ENCODE assay signal across 8 cellular contexts in genomic region chr2:65357095-65357958, GRCh38.
DNase-seq lines count a peak whose midpoint lies in the region; ATAC-seq and TF ChIP-seq lines count a peak whose summit lies in the region.

No MANE protein-coding gene starts in this region.

- BruUV-seq in OCI-LY7 (replicated peaks; lab: Mats Ljungman, UMichigan) = no TSS peak

- peak; percentile 57 for ATAC-seq in HG02870 (IDR thresholded peaks at IDR 0.05; ENCODE audit: unreplicated experiment)

- no peak overlapping the region for H2AFZ ChIP-seq in OCI-LY7 (ENCODE audit: low read length)

- no peaks in the 10 kb centered on the region for H3K9me2 ChIP-seq in OCI-LY7 (ENCODE audit: insufficient read depth, low read length)

- H3K27me3 ChIP-seq in HAP-1 (ENCODE audit: low read depth) = no peaks in the 10 kb centered on the region

- CTCF ChIA-PET in OCI-LY7 (lab: Charles Lee; ENCODE audit: unreplicated experiment) = interaction anchor here (1.0 to 1.5 kb wide), 2 partner anchors 9 to 26 kb away, joined by 4 read pairs; no protein-coding TSS in a partner anchor

- peak; percentile 28 for DNase-seq in stimulated activated CD4-positive, alpha-beta T cell treated with anti-CD3 and anti-CD28 coated beads, Interleukin-1b, Interleukin-23, amount 100 ng/mL, for 48 hours
- DNase-seq in stimulated activated CD4-positive, alpha-beta T cell treated with anti-CD3 and anti-CD28 coated beads, Interleukin-15, amount 100 ng/mL, for 24 hours = no peak
- DNase-seq in OCI-LY7 (ENCODE audit: low spot score) = peak; percentile 37
- no peak for DNase-seq in NCI-H187 treated with DMSO at 0.1 percent for 48 hours (lab: John Stamatoyannopoulos, UW)
- no peak for DNase-seq in HAP-1 (ENCODE audit: low spot score in 2 of 2)
- no peak for DNase-seq in activated CD4-positive, CD25-positive, alpha-beta regulatory T cell (lab: John Stamatoyannopoulos, UW)
- DNase-seq in HK-2 (ENCODE audit: unreplicated experiment) = no peak

- in situ Hi-C loops in HAP-1 (cut with MboI; ENCODE audit: low sequenced_read_pairs) = no loop called here

- peak overlapping the region; percentile 60 for H3K4me2 ChIP-seq in OCI-LY7 (ENCODE audit: low read length)

- intact Hi-C loops in OCI-LY7 (cut with micrococcal nuclease; ENCODE audit: unreplicated experiment) = no loop called here

- no peaks in the 10 kb centered on the region for H4K20me1 ChIP-seq in OCI-LY7 (ENCODE audit: insufficient read depth, low read length)

- H3K4me3 ChIP-seq in OCI-LY7 (ENCODE audit: low read depth, low read length, poor library complexity, severe bottlenecking) = peak overlapping the region; percentile 5
- no peak overlapping the region for H3K4me3 ChIP-seq in HAP-1

- TF ChIP-seq CTCF in OCI-LY7 (conservative IDR thresholded peaks at IDR 0.05; ENCODE audit: low read length) = no peak

- H3K4me1 ChIP-seq in OCI-LY7 (ENCODE audit: insufficient read depth, low read length, poor library complexity, severe bottlenecking) (peaks cover 99% of the 10 kb centered on the region), HAP-1 (peaks cover 12% of the 10 kb centered on the region)

- H3K27ac ChIP-seq in OCI-LY7 (ENCODE audit: low read depth, low read length, poor library complexity, severe bottlenecking) = peak overlapping the region; percentile 36

- H3K79me2 ChIP-seq in OCI-LY7 (ENCODE audit: insufficient read depth, low read depth, low read length) = peaks cover 90% of the 10 kb centered on the region

- H3K36me3 ChIP-seq in OCI-LY7 (ENCODE audit: insufficient read depth, low read length) (no peaks in the 10 kb centered on the region; the same call in 1 of the 2 replicates), HAP-1 (replicated peaks) (no peaks in the 10 kb centered on the region)

- POLR2A ChIA-PET in OCI-LY7 (lab: Charles Lee) = interaction anchor here (0.9 to 4.0 kb wide), 6 partner anchors 10 to 130 kb away, joined by 4 to 21 read pairs (median 4); partner anchors contain the start of gene ACTR2

- H3K9me3 ChIP-seq in OCI-LY7 (ENCODE audit: low read length) (no peaks in the 10 kb centered on the region), HAP-1 (no peaks in the 10 kb centered on the region)

Comparison
In these comparisons a context has a peak if more than half of its experiments do, and no peak if none do; other contexts are left out.
1. DNase-seq: peak in stimulated activated CD4-positive, alpha-beta T cell treated with anti-CD3 and anti-CD28 coated beads, Interleukin-1b, Interleukin-23, amount 100 ng/mL, for 48 hours (single experiment) and OCI-LY7 (single experiment); none in stimulated activated CD4-positive, alpha-beta T cell treated with anti-CD3 and anti-CD28 coated beads, Interleukin-15, amount 100 ng/mL, for 24 hours (single experiment), NCI-H187 treated with DMSO at 0.1 percent for 48 hours (single experiment), HAP-1 (0 of 2), activated CD4-positive, CD25-positive, alpha-beta regulatory T cell (0 of 4) and HK-2 (single experiment).